13 cellular contexts compared by ENCODE assay signal in the genomic region with DNA sequence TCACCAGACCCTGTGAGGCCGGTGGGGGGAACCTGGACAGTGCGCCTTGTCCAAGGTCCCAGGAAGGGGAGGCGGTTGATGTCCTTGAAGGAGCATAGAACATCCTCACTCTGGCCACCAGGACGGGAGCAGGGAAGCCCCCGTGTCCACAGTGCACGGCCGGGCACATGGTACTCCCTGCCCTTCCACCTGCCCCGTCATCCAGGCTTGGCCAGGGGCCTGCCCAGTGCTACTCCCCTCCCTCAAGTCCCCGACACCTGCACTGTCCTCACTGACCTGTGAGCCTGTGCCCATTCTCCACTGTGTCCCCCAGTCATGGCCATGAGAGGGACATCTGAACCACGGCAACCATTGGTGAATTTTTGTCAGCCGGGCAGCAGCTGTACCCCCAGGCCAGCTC. TPM values are rescaled to one million over a fixed set of nuclear protein-coding genes. Genes with fewer than 3 reads are reported as not detected.
"Had no signal": no experiment of that assay in that cellular context is flagged by ENCODE, and none has a peak within 500 bp of the region (broad histone marks: within the 10 kb centered on the region; RNA-seq: fewer than 3 reads in every experiment).

No MANE protein-coding gene starts in this region.

RNA-seq across cellular contexts. Expression of gene RAB6D, which starts 27.5 kb away (rescaled TPM):
- total RNA-seq: activated B cell treated with CpG ODN at 0.5 μM for 24 hours; activated CD4-positive, alpha-beta memory T cell treated with anti-CD3 and anti-CD28 coated beads for 36 hours; activated CD4-positive, alpha-beta T cell treated with anti-CD3 and anti-CD28 coated beads, Interleukin-2, amount 10 ng/mL, durations not matched to agents 24 days and 14 days; activated CD8-positive, alpha-beta memory T cell treated with anti-CD3 and anti-CD28 coated beads for 36 hours; activated CD8-positive, alpha-beta T cell treated with anti-CD3 and anti-CD28 coated beads for 36 hours; activated naive CD4-positive, alpha-beta T cell treated with anti-CD3 and anti-CD28 coated beads for 36 hours; activated naive CD4-positive, alpha-beta T cell treated with anti-CD3 and anti-CD28 coated beads, Interleukin-2, amount 50 U/mL, for 72 hours; activated naive CD8-positive, alpha-beta T cell treated with anti-CD3 and anti-CD28 coated beads for 36 hours; activated T-helper 1 cell treated with anti-CD3 and anti-CD28 coated beads, Interleukin-12 subunit alpha, Interleukin-12 subunit beta, Interleukin-2, Interleukin-4 antibody, amounts not matched to agents 30 ng/mL and 10 ng/mL and 1 ng/mL, durations not matched to agents 14 hours and 24 hours and 36 hours; activated T-helper 17 cell treated with anti-CD3 and anti-CD28 coated beads, Interleukin-2, amount 50 U/mL, for 72 hours; ascending aorta; bronchial epithelial cell; cardiac muscle cell had no signal
